8 cellular contexts compared by ENCODE assay signal in genomic region chr12:66303316-66303804, GRCh38. TPM values are rescaled to one million over a fixed set of nuclear protein-coding genes. Genes with fewer than 3 reads are reported as not detected.
DNase-seq lines count a peak whose midpoint lies in the region; ATAC-seq and TF ChIP-seq lines count a peak whose summit lies in the region.
"Not testable (repeated sequence)": the region's sequence is repeated elsewhere in the genome, so short reads cannot be mapped to it uniquely, and the experiment has no call there.

No MANE protein-coding gene starts in this region.

- not testable (repeated sequence) for H3K9me3 ChIP-seq in OCI-LY3 (ENCODE audit: insufficient read depth, low read length); esophagus squamous epithelium; neural cell (ENCODE audit: low read length)

- ATAC-seq in GM18498 (IDR thresholded peaks at IDR 0.05; ENCODE audit: unreplicated experiment) (peak; percentile 39), GM21515 (IDR thresholded peaks at IDR 0.05; ENCODE audit: unreplicated experiment) (peak; percentile 40), HG03108 (IDR thresholded peaks at IDR 0.05; ENCODE audit: unreplicated experiment) (peak; percentile 31)

- H3K9ac ChIP-seq in OCI-LY3 (ENCODE audit: low read length); neural cell (ENCODE audit: low read length): not testable (repeated sequence)

- peak; percentile 70 for DNase-seq in activated effector memory CD4-positive, alpha-beta T cell treated with anti-CD3 and anti-CD28 coated beads, Interleukin-2, amount 50 U/mL, for 16 hours
- not testable (repeated sequence) for DNase-seq in esophagus squamous epithelium (lab: John Stamatoyannopoulos, UW)

- peak overlapping the region; percentile 89 for H3K4me3 ChIP-seq in OCI-LY3 (ENCODE audit: low read length)
- H3K4me3 ChIP-seq in esophagus squamous epithelium = peak overlapping the region; percentile 46 to 81 (median 77)
- peak overlapping the region; percentile 89 for H3K4me3 ChIP-seq in neural cell (ENCODE audit: low read length)
- peak overlapping the region; percentile 25 for H3K4me3 ChIP-seq in urinary bladder (ENCODE audit: low read depth, low read length)

- H3K4me2 ChIP-seq in OCI-LY3 (ENCODE audit: low read length) = peak overlapping the region; percentile 49
- not testable (repeated sequence) for H3K4me2 ChIP-seq in neural cell (ENCODE audit: low read length)

- not testable (repeated sequence) for TF ChIP-seq EP300 in neural cell (conservative IDR thresholded peaks at IDR 0.05; ENCODE audit: poor library complexity, severe bottlenecking)

- H3K27ac ChIP-seq in OCI-LY3 (ENCODE audit: low read length); neural cell (ENCODE audit: low read length); urinary bladder (ENCODE audit: low read depth): not testable (repeated sequence)
- H3K27ac ChIP-seq in esophagus squamous epithelium = peak overlapping the region in 1 of 4 donors; percentile 89

- not testable (repeated sequence) for H3K9me2 ChIP-seq in neural cell (ENCODE audit: insufficient read depth, low read length)

- intact Hi-C loops in esophagus squamous epithelium (cut with DNase I) = not testable (repeated sequence)

- H3K36me3 ChIP-seq in OCI-LY3 (replicated peaks; ENCODE audit: low read depth, low read length); neural cell (ENCODE audit: insufficient read depth, low read length); urinary bladder (ENCODE audit: insufficient read depth): not testable (repeated sequence)
- H3K36me3 ChIP-seq in esophagus squamous epithelium = peaks cover 0 to 24% (median 0%) of the 10 kb centered on the region in 3 donors

- not testable (repeated sequence) for H3K4me1 ChIP-seq in OCI-LY3 (ENCODE audit: low read length); urinary bladder (ENCODE audit: insufficient read depth)
- H3K4me1 ChIP-seq in esophagus squamous epithelium = peaks cover 0 to 39% (median 8%) of the 10 kb centered on the region in 3 donors

- not testable (repeated sequence) for H2AFZ ChIP-seq in OCI-LY3 (ENCODE audit: low read depth, low read length); neural cell (ENCODE audit: low read depth, low read length)

- not testable (repeated sequence) for TF ChIP-seq POLR2A in esophagus squamous epithelium (IDR thresholded peaks at IDR 0.05)

- 43 to 54% methylated on average over 14 of the region's 14 CpGs for WGBS in esophagus squamous epithelium, 2 donors
- 84% methylated on average over 14 of the region's 14 CpGs for WGBS in urinary bladder

- H3K79me2 ChIP-seq in OCI-LY3 (ENCODE audit: low read length); neural cell (replicated peaks; ENCODE audit: insufficient read depth, low read length): not testable (repeated sequence)

- H4K20me1 ChIP-seq in OCI-LY3 (ENCODE audit: insufficient read depth, low read length); neural cell (ENCODE audit: insufficient read depth): not testable (repeated sequence)

- peaks cover 16% of the 10 kb centered on the region for H3K27me3 ChIP-seq in OCI-LY3 (ENCODE audit: low read depth, low read length)
- H3K27me3 ChIP-seq in esophagus squamous epithelium; neural cell (ENCODE audit: insufficient read depth, low read depth, low read length): not testable (repeated sequence)

- TF ChIP-seq RAD21 in neural cell (conservative IDR thresholded peaks at IDR 0.05) = not testable (repeated sequence)

- H3F3A ChIP-seq in neural cell (ENCODE audit: insufficient read depth, low read length, poor library complexity, severe bottlenecking) = not testable (repeated sequence)

- not testable (repeated sequence) for TF ChIP-seq CTCF in OCI-LY3 (IDR thresholded peaks at IDR 0.05; ENCODE audit: low read depth, low read length); esophagus squamous epithelium (IDR thresholded peaks at IDR 0.05); neural cell (IDR thresholded peaks at IDR 0.05; ENCODE audit: poor library complexity, severe bottlenecking)

RNA-seq across cellular contexts. Expression of gene HELB, which starts 1.1 kb away (rescaled TPM):
- 1 to 10 TPM in 3 of 4 donors, under 1 TPM in 1; 0.76 to 5.3 (median 1.8) TPM for total RNA-seq in esophagus squamous epithelium
- 1.8 and 2.6 TPM in 2 replicates for polyA plus RNA-seq in neural cell
- polyA minus RNA-seq in neural cell = 5.6 and 6.5 TPM in 2 replicates
- total RNA-seq in urinary bladder = 15.0 TPM
- 0.70 TPM for polyA plus RNA-seq in urinary bladder

Comparison
In these comparisons a context has a peak if more than half of its experiments do, and no peak if none do; other contexts are left out.
1. H3K4me3 ChIP-seq: peak in every context shown above with its lines; median percentile 89 in OCI-LY3; 89 in neural cell; 77 in esophagus squamous epithelium; 25 in urinary bladder.